ENCODE assay signal across 1 cellular context in the genomic region with DNA sequence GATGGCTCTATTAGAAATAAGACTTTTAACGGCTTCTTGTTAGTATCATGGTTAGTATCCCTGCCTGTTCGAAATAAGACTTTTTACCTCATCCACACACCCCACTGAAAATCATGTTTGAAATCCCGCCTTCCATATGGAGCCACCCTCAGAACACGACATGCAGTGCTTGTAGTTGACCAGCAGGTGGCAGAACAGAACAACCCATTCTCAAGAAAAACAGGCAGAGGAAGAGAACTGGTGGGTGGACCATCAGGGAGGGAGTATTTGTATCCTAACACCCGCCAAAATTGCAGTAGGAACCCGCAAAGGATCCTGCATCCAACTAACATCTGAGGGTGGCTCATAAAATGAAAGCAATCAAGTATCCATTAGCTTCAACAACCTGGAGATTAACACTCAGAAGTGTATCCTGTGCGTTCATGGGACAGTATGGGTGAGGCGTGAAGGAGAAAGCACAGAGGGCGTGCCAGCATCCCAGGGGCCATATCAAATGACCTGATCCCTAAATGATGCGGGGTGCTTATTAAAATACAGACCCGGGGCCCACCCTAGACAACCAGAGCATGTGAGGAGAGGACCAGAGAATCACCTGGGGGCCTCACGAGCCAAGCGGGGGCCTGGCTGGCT.
TF ChIP-seq lines count a peak whose summit lies in the region.

No MANE protein-coding gene starts in this region.

TF ChIP-seq in H1, 55 proteins besides CTCF, POLR2A, EP300 and RAD21:
- TF ChIP-seq YY1 (IDR thresholded peaks at IDR 0.05; ENCODE audit: low read depth, low read length) (no peak), BACH1 (IDR thresholded peaks at IDR 0.05; ENCODE audit: low read length) (no peak), SAP30 (IDR thresholded peaks at IDR 0.05; ENCODE audit: insufficient read depth, insufficient replicate concordance, low read length) (no peak)
TF ChIP-seq in H1: peak in this region for 0.
